In genomic region chr1:21874328-21874727, GRCh38 we compare ENCODE assay signal across 15 cellular contexts.
DNase-seq lines count a peak whose midpoint lies in the region; ATAC-seq and TF ChIP-seq lines count a peak whose summit lies in the region.
"Had no signal": no experiment of that assay in that cellular context is flagged by ENCODE, and none has a peak within 500 bp of the region (broad histone marks: within the 10 kb centered on the region; RNA-seq: fewer than 3 reads in every experiment).

No MANE protein-coding gene starts in this region.

- no peak for ATAC-seq in gastroesophageal sphincter

- H3K27ac ChIP-seq in gastroesophageal sphincter, result peak overlapping the region in 3 of 4 donors; percentile 80 to 81 (median 80)
- H3K27ac ChIP-seq in substantia nigra (ENCODE audit: low read depth, low read length, poor library complexity, severe bottlenecking), result no peak overlapping the region
- H3K27ac ChIP-seq: KMS-11, RWPE1, SJSA1 had no signal

- DNase-seq in NCI-H1092 treated with DMSO at 0.1 percent for 48 hours (lab: John Stamatoyannopoulos, UW) (peak; percentile 49), NCI-H1092 (lab: John Stamatoyannopoulos, UW) (no peak), DMS79 (lab: John Stamatoyannopoulos, UW) (peak; percentile 67), NCI-H345 (lab: John Stamatoyannopoulos, UW) (peak; percentile 70), substantia nigra (lab: John Stamatoyannopoulos, UW) (no peak), SKM-1 (lab: John Stamatoyannopoulos, UW; ENCODE audit: unreplicated experiment) (no peak), medulla oblongata (ENCODE audit: extremely low spot score) (no peak)
- DNase-seq: CD4-positive, alpha-beta memory T cell; EL; NCI-H187; NCI-H524 treated with DMSO at 0.1 percent for 48 hours had no signal

- WGBS in gastroesophageal sphincter (ENCODE audit: low coverage in 1 of 2), 2 donors, result 90 to 91% methylated on average over 4 of the region's 16 CpGs

- H3K9me3 ChIP-seq in gastroesophageal sphincter, result no peaks in the 10 kb centered on the region
- H3K9me3 ChIP-seq: SJSA1 had no signal

- H3K4me1 ChIP-seq in gastroesophageal sphincter, result peaks cover 0 to 49% (median 13%) of the 10 kb centered on the region in 3 donors

- H3K27me3 ChIP-seq in gastroesophageal sphincter, result no peaks in the 10 kb centered on the region
- H3K27me3 ChIP-seq: SJSA1 had no signal

- no peak for TF ChIP-seq EP300 in gastroesophageal sphincter (IDR thresholded peaks at IDR 0.05)

- H3K4me3 ChIP-seq in gastroesophageal sphincter, result no peak overlapping the region
- H3K4me3 ChIP-seq: SJSA1 had no signal

- TF ChIP-seq POLR2A in gastroesophageal sphincter (IDR thresholded peaks at IDR 0.05), result no peak

- TF ChIP-seq CTCF in gastroesophageal sphincter (IDR thresholded peaks at IDR 0.05), result no peak

- H3K36me3 ChIP-seq in gastroesophageal sphincter, result peaks cover 0 to 100% of the 10 kb centered on the region in 2 donors

Comparison
In these comparisons a context has a peak if more than half of its experiments do, and no peak if none do; other contexts are left out.
1. DNase-seq: peak in NCI-H1092 treated with DMSO at 0.1 percent for 48 hours (single experiment), DMS79 (single experiment) and NCI-H345 (single experiment); none in NCI-H1092 (single experiment), substantia nigra (0 of 49), SKM-1 (single experiment) and medulla oblongata (single experiment).